In genomic region chr4:122830392-122831095, GRCh38 we compare ENCODE assay signal across 15 cellular contexts. TPM values are rescaled to one million over a fixed set of nuclear protein-coding genes. Genes with fewer than 3 reads are reported as not detected.
DNase-seq lines count a peak whose midpoint lies in the region; ATAC-seq and TF ChIP-seq lines count a peak whose summit lies in the region.
"Had no signal": no experiment of that assay in that cellular context is flagged by ENCODE, and none has a peak within 500 bp of the region (broad histone marks: within the 10 kb centered on the region; RNA-seq: fewer than 3 reads in every experiment).

No MANE protein-coding gene starts in this region.

- intact Hi-C loops in colonic mucosa (cut with DNase I), result no loop called here
- intact Hi-C loops in transverse colon (cut with DNase I; ENCODE audit: low total_unique reads), result no loop called here
- intact Hi-C loops in activated CD4-positive, alpha-beta T cell treated with anti-CD3 and anti-CD28 coated beads, Interleukin-2, amount 10 ng/mL, durations not matched to agents 24 days and 14 days (cut with micrococcal nuclease), result no loop called here

- H3K27ac ChIP-seq in colonic mucosa (peak overlapping the region; percentile 26), transverse colon (peak overlapping the region; percentile 32 to 74 (median 44))
- H3K27ac ChIP-seq: adrenal gland, SJCRH30 had no signal

- CTCF ChIA-PET in T-cell (lab: Charles Lee), result no interaction called here

- no peak overlapping the region for H3K9ac ChIP-seq in colonic mucosa (ENCODE audit: low read depth in 2 of 2, low read length in 2 of 2)

- no peaks in the 10 kb centered on the region for H3K9me3 ChIP-seq in colonic mucosa
- no peaks in the 10 kb centered on the region for H3K9me3 ChIP-seq in iPS-18c (ENCODE audit: control insufficient read depth, insufficient read depth, low read length)
- no peaks in the 10 kb centered on the region for H3K9me3 ChIP-seq in transverse colon
- H3K9me3 ChIP-seq: adrenal gland, SJCRH30 had no signal

- peaks cover 32% of the 10 kb centered on the region for H3K27me3 ChIP-seq in colonic mucosa
- H3K27me3 ChIP-seq in transverse colon, result peaks cover 45% of the 10 kb centered on the region
- H3K27me3 ChIP-seq: SJCRH30 had no signal

- H3K4me3 Mint-ChIP-seq in HFFc6 (peak overlapping the region; percentile 97), T-cell (no peak overlapping the region)
- H3K4me3 Mint-ChIP-seq in activated CD4-positive, alpha-beta T cell treated with anti-CD3 and anti-CD28 coated beads, Interleukin-2, amount 10 ng/mL, durations not matched to agents 24 days and 14 days, result no peak overlapping the region
- H3K4me3 Mint-ChIP-seq: activated T-cell treated with anti-CD3 and anti-CD28 coated beads, Interleukin-2, amount 50 U/mL, for 72 hours; CD8-positive, alpha-beta memory T cell had no signal

- H3K27me3 Mint-ChIP-seq in HFFc6 (ENCODE audit: insufficient read depth) (peaks cover 3% of the 10 kb centered on the region), T-cell (peaks cover 51 to 53% of the 10 kb centered on the region in 2 donors)
- peaks cover 48% of the 10 kb centered on the region for H3K27me3 Mint-ChIP-seq in activated CD4-positive, alpha-beta T cell treated with anti-CD3 and anti-CD28 coated beads, Interleukin-2, amount 10 ng/mL, durations not matched to agents 24 days and 14 days

- H3K36me3 ChIP-seq in colonic mucosa (no peaks in the 10 kb centered on the region), transverse colon (no peaks in the 10 kb centered on the region)
- H3K36me3 ChIP-seq: adrenal gland, SJCRH30 had no signal

- H3K9me3 Mint-ChIP-seq in HFFc6 (no peaks in the 10 kb centered on the region), T-cell (no peaks in the 10 kb centered on the region)
- H3K9me3 Mint-ChIP-seq in activated CD4-positive, alpha-beta T cell treated with anti-CD3 and anti-CD28 coated beads, Interleukin-2, amount 10 ng/mL, durations not matched to agents 24 days and 14 days, result no peaks in the 10 kb centered on the region
- H3K9me3 Mint-ChIP-seq: activated T-cell treated with anti-CD3 and anti-CD28 coated beads, Interleukin-2, amount 50 U/mL, for 72 hours; CD8-positive, alpha-beta memory T cell had no signal

- TF ChIP-seq CTCF in HFFc6 (IDR thresholded peaks at IDR 0.05) (no peak), colonic mucosa (IDR thresholded peaks at IDR 0.05) (no peak), transverse colon (IDR thresholded peaks at IDR 0.05) (no peak)

- H3K4me1 ChIP-seq in colonic mucosa (no peaks in the 10 kb centered on the region), transverse colon (peaks cover 0 to 59% (median 3%) of the 10 kb centered on the region in 4 donors)

- DNase-seq in HFFc6 (no peak), colonic mucosa (no peak), transverse colon (no peak), T-cell (no peak)
- DNase-seq in activated CD4-positive, alpha-beta T cell treated with anti-CD3 and anti-CD28 coated beads, Interleukin-2, amount 10 ng/mL, durations not matched to agents 24 days and 14 days, result no peak
- DNase-seq: activated T-cell treated with anti-CD3 and anti-CD28 coated beads, Interleukin-2, amount 50 U/mL, for 72 hours; adrenal gland; CD8-positive, alpha-beta memory T cell; cortex of kidney; NCI-H1092 treated with DMSO at 0.1 percent for 48 hours; occipital lobe; SJCRH30 had no signal

- no peak for TF ChIP-seq EP300 in transverse colon (IDR thresholded peaks at IDR 0.05; ENCODE audit: low read depth)

- in situ Hi-C loops in transverse colon (cut with MboI; ENCODE audit: low pct_ligation_motif_present in 1 of 4, low pct_unique_long_range_greater_than_20kb in 1 of 4, low sequenced_read_pairs in 3 of 4), result no loop called here

- no peak overlapping the region for H3K4me3 ChIP-seq in colonic mucosa
- peak overlapping the region; percentile 22 for H3K4me3 ChIP-seq in iPS-18c (ENCODE audit: insufficient read depth, low read depth, low read length)
- no peak overlapping the region for H3K4me3 ChIP-seq in transverse colon
- H3K4me3 ChIP-seq: adrenal gland, SJCRH30 had no signal

- TF ChIP-seq POLR2A in transverse colon (IDR thresholded peaks at IDR 0.05), result no peak

- POLR2A ChIA-PET in T-cell (lab: Charles Lee), result no interaction called here

- 65 to 82% methylated on average over 4 to 5 of the region's 5 CpGs for WGBS in transverse colon (ENCODE audit: low coverage in 1 of 2), 2 donors

- H3K36me3 Mint-ChIP-seq in HFFc6 (ENCODE audit: low read depth), result peaks cover 67% of the 10 kb centered on the region
- H3K36me3 Mint-ChIP-seq in T-cell, result no peaks in the 10 kb centered on the region
- peaks cover 6% of the 10 kb centered on the region for H3K36me3 Mint-ChIP-seq in activated CD4-positive, alpha-beta T cell treated with anti-CD3 and anti-CD28 coated beads, Interleukin-2, amount 10 ng/mL, durations not matched to agents 24 days and 14 days (ENCODE audit: low read depth)
- H3K36me3 Mint-ChIP-seq: CD8-positive, alpha-beta memory T cell; IgD-negative memory B cell had no signal

- H3K4me1 Mint-ChIP-seq in HFFc6 (ENCODE audit: low read depth) (peaks cover 9% of the 10 kb centered on the region), T-cell (peaks cover 10 to 18% (median 14%) of the 10 kb centered on the region in 3 donors)
- H3K4me1 Mint-ChIP-seq in activated CD4-positive, alpha-beta T cell treated with anti-CD3 and anti-CD28 coated beads, Interleukin-2, amount 10 ng/mL, durations not matched to agents 24 days and 14 days, result peaks cover 16% of the 10 kb centered on the region

- peak overlapping the region; percentile 86 for H3K27ac Mint-ChIP-seq in HFFc6
- H3K27ac Mint-ChIP-seq in T-cell, result no peak overlapping the region
- H3K27ac Mint-ChIP-seq in activated CD4-positive, alpha-beta T cell treated with anti-CD3 and anti-CD28 coated beads, Interleukin-2, amount 10 ng/mL, durations not matched to agents 24 days and 14 days, result no peak overlapping the region
- H3K27ac Mint-ChIP-seq: activated T-cell treated with anti-CD3 and anti-CD28 coated beads, Interleukin-2, amount 50 U/mL, for 72 hours; CD8-positive, alpha-beta memory T cell; IgD-negative memory B cell had no signal

- ATAC-seq in T-cell (replicated peaks in 1 of 4) (no peak), HG03108 (IDR thresholded peaks at IDR 0.05; ENCODE audit: unreplicated experiment) (no peak)
- ATAC-seq: activated T-cell treated with anti-CD3 and anti-CD28 coated beads, Interleukin-2, amount 50 U/mL, for 72 hours had no signal

RNA-seq across cellular contexts. Expression of gene FGF2, which starts 3.9 kb away (rescaled TPM):
- 100 to 1,000 TPM; 370 to 442 (median 389) TPM for total RNA-seq in HFFc6 (2021; fragmentation: NEBNext Ultra II Directional; extraction: Animal tissue kit (Norgen Biotek cat#: 25700))
- 1 to 10 TPM in 1 of 2 donors, under 1 TPM in 1; 0.94 to 5.0 TPM for total RNA-seq in colonic mucosa
- 1 to 10 TPM; 1.9 to 8.6 (median 5.8) TPM for total RNA-seq in transverse colon
- under 1 TPM in 3 of 5 donors, not detected in 2; 0.13 to 0.23 (median 0.20) TPM for total RNA-seq in T-cell
- total RNA-seq in activated CD4-positive, alpha-beta T cell treated with anti-CD3 and anti-CD28 coated beads, Interleukin-2, amount 10 ng/mL, durations not matched to agents 24 days and 14 days, result 13.3 and 13.8 TPM in 2 replicates

Comparison
In these comparisons a context has a peak if more than half of its experiments do, and no peak if none do; other contexts are left out.
1. RNA of gene FGF2, which starts 3.9 kb away (total RNA-seq): 370 to 442 TPM in HFFc6; 13.3 to 13.8 TPM in activated CD4-positive, alpha-beta T cell treated with anti-CD3 and anti-CD28 coated beads, Interleukin-2, amount 10 ng/mL, durations not matched to agents 24 days and 14 days, 1.9 to 8.6 TPM in transverse colon, 0.94 to 5.0 TPM in colonic mucosa and 0.13 to 0.23 TPM in T-cell; every median in the first group is over 10 times any median in the second.